ENCODE assay signal across 11 cellular contexts in the genomic region with DNA sequence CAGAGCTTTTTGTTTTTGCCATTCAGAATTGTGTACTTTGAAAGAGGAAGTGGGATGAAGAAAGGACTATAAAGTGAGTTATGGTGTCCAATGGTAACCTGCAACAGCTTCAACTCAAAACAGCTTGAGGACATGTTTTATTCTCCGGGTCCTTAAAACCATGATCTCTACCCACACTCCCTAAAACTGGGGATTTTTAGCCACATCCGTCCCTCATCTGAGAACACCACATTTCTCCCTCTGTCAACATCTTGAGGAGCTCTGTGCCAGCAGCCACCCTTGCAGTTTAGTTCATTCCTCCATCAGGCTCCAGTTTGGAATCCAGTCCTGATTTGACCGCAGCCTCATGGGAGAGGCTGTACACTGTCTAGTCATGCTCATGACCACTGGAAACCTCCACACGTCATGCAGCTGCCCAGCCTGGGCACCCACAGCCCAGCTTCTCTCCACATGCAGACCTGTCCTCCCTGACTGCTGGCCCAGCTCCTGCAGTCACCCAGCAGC.
A peak's percentile ranks its signal among the peaks of the same experiment; 100 is the strongest.
DNase-seq lines count a peak whose midpoint lies in the region; ATAC-seq and TF ChIP-seq lines count a peak whose summit lies in the region.
"Had no signal": no experiment of that assay in that cellular context is flagged by ENCODE, and none has a peak within 500 bp of the region (broad histone marks: within the 10 kb centered on the region; RNA-seq: fewer than 3 reads in every experiment).

No MANE protein-coding gene starts in this region.

- peak overlapping the region; percentile 89 for H3K27ac Mint-ChIP-seq in activated CD8-positive, alpha-beta T cell treated with anti-CD3 and anti-CD28 coated beads, Interleukin-2, amount 10 ng/mL, durations not matched to agents 7 days and 5 days
- no peak overlapping the region for H3K27ac Mint-ChIP-seq in natural killer cell treated with Interleukin-12 subunit alpha and Interleukin-12 subunit beta and Interleukin-15 and Interleukin-18, amount 100 ng/mL, for 72 hours
- H3K27ac Mint-ChIP-seq in type B pancreatic cell = no peak overlapping the region

- no peaks in the 10 kb centered on the region for H3K4me1 ChIP-seq in breast epithelium
- H3K4me1 ChIP-seq: prostate gland had no signal

- no peaks in the 10 kb centered on the region for H3K27me3 ChIP-seq in breast epithelium
- H3K27me3 ChIP-seq: cardiac muscle cell had no signal

- H3K4me3 Mint-ChIP-seq in activated CD8-positive, alpha-beta T cell treated with anti-CD3 and anti-CD28 coated beads, Interleukin-2, amount 10 ng/mL, durations not matched to agents 7 days and 5 days = peak overlapping the region; percentile 54
- H3K4me3 Mint-ChIP-seq in natural killer cell treated with Interleukin-12 subunit alpha and Interleukin-12 subunit beta and Interleukin-15 and Interleukin-18, amount 100 ng/mL, for 72 hours = no peak overlapping the region
- H3K4me3 Mint-ChIP-seq in type B pancreatic cell = no peak overlapping the region

- no peak overlapping the region for H3K4me3 ChIP-seq in breast epithelium
- H3K4me3 ChIP-seq: cardiac muscle cell, prostate gland had no signal

- peaks cover 3% of the 10 kb centered on the region for H3K36me3 Mint-ChIP-seq in activated CD8-positive, alpha-beta T cell treated with anti-CD3 and anti-CD28 coated beads, Interleukin-2, amount 10 ng/mL, durations not matched to agents 7 days and 5 days (ENCODE audit: low read depth)
- H3K36me3 Mint-ChIP-seq in natural killer cell treated with Interleukin-12 subunit alpha and Interleukin-12 subunit beta and Interleukin-15 and Interleukin-18, amount 100 ng/mL, for 72 hours = no peaks in the 10 kb centered on the region
- no peaks in the 10 kb centered on the region for H3K36me3 Mint-ChIP-seq in type B pancreatic cell

- intact Hi-C loops in breast epithelium (cut with DNase I; ENCODE audit: low total_unique reads) = no loop called here

- no peak overlapping the region for H3K27ac ChIP-seq in breast epithelium
- H3K27ac ChIP-seq: cardiac muscle cell, prostate gland had no signal

- H3K27me3 Mint-ChIP-seq in activated CD8-positive, alpha-beta T cell treated with anti-CD3 and anti-CD28 coated beads, Interleukin-2, amount 10 ng/mL, durations not matched to agents 7 days and 5 days (ENCODE audit: low read depth) = no peaks in the 10 kb centered on the region
- H3K27me3 Mint-ChIP-seq in natural killer cell treated with Interleukin-12 subunit alpha and Interleukin-12 subunit beta and Interleukin-15 and Interleukin-18, amount 100 ng/mL, for 72 hours = peaks cover 0 to 2% of the 10 kb centered on the region in 2 donors
- H3K27me3 Mint-ChIP-seq in type B pancreatic cell = no peaks in the 10 kb centered on the region

- no peaks in the 10 kb centered on the region for H3K36me3 ChIP-seq in breast epithelium
- H3K36me3 ChIP-seq: cardiac muscle cell, prostate gland had no signal

- H3K9me3 Mint-ChIP-seq in activated CD8-positive, alpha-beta T cell treated with anti-CD3 and anti-CD28 coated beads, Interleukin-2, amount 10 ng/mL, durations not matched to agents 7 days and 5 days (ENCODE audit: insufficient read depth) = no peaks in the 10 kb centered on the region
- H3K9me3 Mint-ChIP-seq in natural killer cell treated with Interleukin-12 subunit alpha and Interleukin-12 subunit beta and Interleukin-15 and Interleukin-18, amount 100 ng/mL, for 72 hours = no peaks in the 10 kb centered on the region
- H3K9me3 Mint-ChIP-seq in type B pancreatic cell = peaks cover 4% of the 10 kb centered on the region

- POLR2A ChIA-PET in activated CD8-positive, alpha-beta T cell treated with anti-CD3 and anti-CD28 coated beads, Interleukin-2, amount 10 ng/mL, durations not matched to agents 7 days and 5 days (lab: Charles Lee) = interaction anchor here (0.9 to 1.7 kb wide), 4 partner anchors 9 to 219 kb away, joined by 3 to 8 read pairs (median 6); partner anchors contain the start of genes CNDP2 and ZNF407

- no peak for TF ChIP-seq POLR2A in breast epithelium (IDR thresholded peaks at IDR 0.05)

- H3K4me1 Mint-ChIP-seq in activated CD8-positive, alpha-beta T cell treated with anti-CD3 and anti-CD28 coated beads, Interleukin-2, amount 10 ng/mL, durations not matched to agents 7 days and 5 days (ENCODE audit: low read depth) = peaks cover 61% of the 10 kb centered on the region
- H3K4me1 Mint-ChIP-seq in natural killer cell treated with Interleukin-12 subunit alpha and Interleukin-12 subunit beta and Interleukin-15 and Interleukin-18, amount 100 ng/mL, for 72 hours (ENCODE audit: low read depth in 2 of 2) = no peaks in the 10 kb centered on the region
- no peaks in the 10 kb centered on the region for H3K4me1 Mint-ChIP-seq in type B pancreatic cell (ENCODE audit: unreplicated experiment)

- DNase-seq in GF-D8 (lab: John Stamatoyannopoulos, UW) (peak; percentile 92), breast epithelium (ENCODE audit: low spot score in 2 of 2) (no peak), type B pancreatic cell (ENCODE audit: extremely low spot score, unreplicated experiment) (no peak), NCI-H2029 (lab: John Stamatoyannopoulos, UW) (no peak), anterior cingulate cortex (lab: John Stamatoyannopoulos, UW) (no peak)
- DNase-seq in activated CD8-positive, alpha-beta T cell treated with anti-CD3 and anti-CD28 coated beads, Interleukin-2, amount 10 ng/mL, durations not matched to agents 7 days and 5 days = peak; percentile 69
- DNase-seq in natural killer cell treated with Interleukin-12 subunit alpha and Interleukin-12 subunit beta and Interleukin-15 and Interleukin-18, amount 100 ng/mL, for 72 hours (ENCODE audit: low spot score) = no peak
- DNase-seq: NCI-H1105 had no signal

- H3K9me3 ChIP-seq in breast epithelium = no peaks in the 10 kb centered on the region
- H3K9me3 ChIP-seq: prostate gland had no signal

- ATAC-seq in HG02885 (IDR thresholded peaks at IDR 0.05; ENCODE audit: poor library complexity, unreplicated experiment) = peak; percentile 50
- ATAC-seq in activated CD8-positive, alpha-beta T cell treated with anti-CD3 and anti-CD28 coated beads, Interleukin-2, amount 10 ng/mL, durations not matched to agents 7 days and 5 days = peak; percentile 51
- ATAC-seq in natural killer cell treated with Interleukin-12 subunit alpha and Interleukin-12 subunit beta and Interleukin-15 and Interleukin-18, amount 100 ng/mL, for 72 hours = peak; percentile 20 to 50

- CTCF ChIA-PET in activated CD8-positive, alpha-beta T cell treated with anti-CD3 and anti-CD28 coated beads, Interleukin-2, amount 10 ng/mL, durations not matched to agents 7 days and 5 days (lab: Charles Lee) = interaction anchor here (0.7 to 6.9 kb wide), 17 partner anchors 9 to 220 kb away, joined by 3 to 58 read pairs (median 4); no protein-coding TSS in a partner anchor

- TF ChIP-seq CTCF in breast epithelium (IDR thresholded peaks at IDR 0.05) = no peak
- no peak for TF ChIP-seq CTCF in type B pancreatic cell (conservative IDR thresholded peaks at IDR 0.05)

Comparison
In these comparisons a context has a peak if more than half of its experiments do, and no peak if none do; other contexts are left out.
1. DNase-seq: peak in GF-D8 (single experiment) and activated CD8-positive, alpha-beta T cell treated with anti-CD3 and anti-CD28 coated beads, Interleukin-2, amount 10 ng/mL, durations not matched to agents 7 days and 5 days (single experiment); none in natural killer cell treated with Interleukin-12 subunit alpha and Interleukin-12 subunit beta and Interleukin-15 and Interleukin-18, amount 100 ng/mL, for 72 hours (single experiment), breast epithelium (0 of 2), type B pancreatic cell (single experiment), NCI-H2029 (single experiment) and anterior cingulate cortex (0 of 58).
2. Peak in every context shown above with its lines, with median percentiles within 50 percentile points of each other: ATAC-seq.